11 cellular contexts compared by ENCODE assay signal in genomic region chr2:176582990-176583481, GRCh38.
DNase-seq lines count a peak whose midpoint lies in the region; ATAC-seq, FAIRE-seq and TF ChIP-seq lines count a peak whose summit lies in the region.
"Had no signal": no experiment of that assay in that cellular context is flagged by ENCODE, and none has a peak within 500 bp of the region (broad histone marks: within the 10 kb centered on the region; RNA-seq: fewer than 3 reads in every experiment).

No MANE protein-coding gene starts in this region.

- no peaks in the 10 kb centered on the region for H4K20me1 ChIP-seq in keratinocyte (ENCODE audit: control insufficient read depth, extremely low read depth, insufficient read depth, low read length)

- WGBS in adrenal gland, 4 donors: 19 to 41% (median 25%) methylated on average over 2 of the region's 2 CpGs
- WGBS in spleen, 5 donors: 70 to 84% (median 79%) methylated on average over 2 of the region's 2 CpGs

- peak in 1 of 2 donors; percentile 62 for ATAC-seq in natural killer cell treated with Interleukin-12 subunit alpha and Interleukin-12 subunit beta and Interleukin-15 and Interleukin-18, amount 100 ng/mL, for 72 hours
- ATAC-seq in natural killer cell (no peak), GM19324 (IDR thresholded peaks at IDR 0.05; ENCODE audit: low FRiP score, unreplicated experiment) (no peak)
- ATAC-seq in stimulated activated naive CD8-positive, alpha-beta T cell treated with anti-CD3 and anti-CD28 coated beads, Interleukin-15, Interleukin-2, amounts not matched to agents 100 U/mL and 50 U/mL, for 24 hours: no peak

- peaks cover 3 to 8% of the 10 kb centered on the region in 2 donors for H3K4me1 Mint-ChIP-seq in natural killer cell treated with Interleukin-12 subunit alpha and Interleukin-12 subunit beta and Interleukin-15 and Interleukin-18, amount 100 ng/mL, for 72 hours (ENCODE audit: low read depth in 2 of 2)
- no peaks in the 10 kb centered on the region for H3K4me1 Mint-ChIP-seq in natural killer cell

- no peak overlapping the region for H3K9ac ChIP-seq in keratinocyte (ENCODE audit: control insufficient read depth, extremely low read depth, insufficient read depth, low read length)

- peaks cover 0 to 21% of the 10 kb centered on the region in 2 donors for H3K4me1 ChIP-seq in adrenal gland (replicated peaks in 1 of 2)
- peaks cover 15% of the 10 kb centered on the region for H3K4me1 ChIP-seq in keratinocyte (ENCODE audit: control insufficient read depth, extremely low read depth, insufficient read depth, low read length)
- no peaks in the 10 kb centered on the region for H3K4me1 ChIP-seq in spleen

- H3K79me2 ChIP-seq in keratinocyte (ENCODE audit: control insufficient read depth, insufficient read depth, low read length): no peaks in the 10 kb centered on the region

- intact Hi-C loops in natural killer cell (cut with micrococcal nuclease) (no loop called here), adrenal gland (cut with DNase I) (no loop called here), spleen (cut with DNase I; ENCODE audit: low total_unique reads) (no loop called here)

- TF ChIP-seq CTCF in natural killer cell (IDR thresholded peaks at IDR 0.05) (no peak), adrenal gland (IDR thresholded peaks at IDR 0.05) (no peak), keratinocyte (optimal IDR thresholded peaks at IDR 0.05 in 1 of 3, IDR thresholded peaks at IDR 0.05 in 1 of 3, conservative IDR thresholded peaks at IDR 0.05 in 1 of 3; ENCODE audit: extremely low read depth in 1 of 3, insufficient read depth in 2 of 3, low read length in 3 of 3) (no peak), spleen (IDR thresholded peaks at IDR 0.05 in 8 of 11, conservative IDR thresholded peaks at IDR 0.05 in 3 of 11) (no peak)

- dilution Hi-C loops in keratinocyte (cut with MboI; ENCODE audit: extremely low pct_ligation_motif_present, low sequenced_read_pairs): no loop called here

- H3K9me3 ChIP-seq in adrenal gland (replicated peaks in 1 of 3) (no peaks in the 10 kb centered on the region), keratinocyte (ENCODE audit: control insufficient read depth, low read depth, low read length) (no peaks in the 10 kb centered on the region), spleen (no peaks in the 10 kb centered on the region)
- H3K9me3 ChIP-seq: esophagus squamous epithelium had no signal

- no peak overlapping the region for H3K27ac Mint-ChIP-seq in natural killer cell treated with Interleukin-12 subunit alpha and Interleukin-12 subunit beta and Interleukin-15 and Interleukin-18, amount 100 ng/mL, for 72 hours
- H3K27ac Mint-ChIP-seq in natural killer cell: no peak overlapping the region

- TF ChIP-seq POLR2A in adrenal gland (IDR thresholded peaks at IDR 0.05) (no peak), spleen (IDR thresholded peaks at IDR 0.05) (no peak)

- H3K4me3 ChIP-seq in adrenal gland (no peak overlapping the region), keratinocyte (ENCODE audit: control insufficient read depth in 2 of 3, extremely low read depth in 1 of 3, insufficient read depth in 2 of 3, low read depth in 1 of 3, low read length in 3 of 3) (no peak overlapping the region), spleen (no peak overlapping the region)
- H3K4me3 ChIP-seq: esophagus squamous epithelium had no signal

- H3K9me3 Mint-ChIP-seq in natural killer cell treated with Interleukin-12 subunit alpha and Interleukin-12 subunit beta and Interleukin-15 and Interleukin-18, amount 100 ng/mL, for 72 hours: no peaks in the 10 kb centered on the region
- H3K9me3 Mint-ChIP-seq in natural killer cell: no peaks in the 10 kb centered on the region

- no peaks in the 10 kb centered on the region for H3K9me1 ChIP-seq in keratinocyte (ENCODE audit: control insufficient read depth, extremely low read depth, insufficient read depth, low read length)

- FAIRE-seq in keratinocyte (lab: Jason Lieb, UNC): peak; percentile 68

- peaks cover 32 to 55% of the 10 kb centered on the region in 2 donors for H3K27me3 Mint-ChIP-seq in natural killer cell treated with Interleukin-12 subunit alpha and Interleukin-12 subunit beta and Interleukin-15 and Interleukin-18, amount 100 ng/mL, for 72 hours
- peaks cover 16 to 58% of the 10 kb centered on the region in 2 donors for H3K27me3 Mint-ChIP-seq in natural killer cell (ENCODE audit: low read depth in 2 of 2)

- peak overlapping the region; percentile 66 for H3K4me2 ChIP-seq in keratinocyte (ENCODE audit: control insufficient read depth, extremely low read depth, insufficient read depth, low read depth, low read length)

- H3K27ac ChIP-seq in adrenal gland (no peak overlapping the region), keratinocyte (ENCODE audit: control insufficient read depth, insufficient read depth, low read length) (peak overlapping the region; percentile 35), spleen (no peak overlapping the region)
- H3K27ac ChIP-seq: esophagus squamous epithelium had no signal

- H3K36me3 Mint-ChIP-seq in natural killer cell treated with Interleukin-12 subunit alpha and Interleukin-12 subunit beta and Interleukin-15 and Interleukin-18, amount 100 ng/mL, for 72 hours: no peaks in the 10 kb centered on the region
- no peaks in the 10 kb centered on the region for H3K36me3 Mint-ChIP-seq in natural killer cell

- H2AFZ ChIP-seq in keratinocyte (ENCODE audit: control insufficient read depth, low read length): no peak overlapping the region

- H3K27me3 ChIP-seq in adrenal gland (no peaks in the 10 kb centered on the region), keratinocyte (ENCODE audit: control insufficient read depth, extremely low read depth, insufficient read depth, low read length) (no peaks in the 10 kb centered on the region), spleen (replicated peaks in 1 of 7) (peaks cover 0 to 33% (median 0%) of the 10 kb centered on the region in 7 donors)

- peak overlapping the region; percentile 18 for H3K4me3 Mint-ChIP-seq in natural killer cell treated with Interleukin-12 subunit alpha and Interleukin-12 subunit beta and Interleukin-15 and Interleukin-18, amount 100 ng/mL, for 72 hours
- no peak overlapping the region for H3K4me3 Mint-ChIP-seq in natural killer cell

- no peak for DNase-seq in natural killer cell treated with Interleukin-12 subunit alpha and Interleukin-12 subunit beta and Interleukin-15 and Interleukin-18, amount 100 ng/mL, for 72 hours (ENCODE audit: low spot score)
- no peak for DNase-seq in natural killer cell
- peak; percentile 36 to 76 (median 52) for DNase-seq in adrenal gland
- peak; percentile 63 for DNase-seq in keratinocyte (ENCODE audit: low read depth, low spot score)
- no peak for DNase-seq in stimulated activated naive CD8-positive, alpha-beta T cell treated with anti-CD3 and anti-CD28 coated beads, Interleukin-15, Interleukin-2, amounts not matched to agents 100 U/mL and 50 U/mL, for 24 hours
- no peak for DNase-seq in spleen
- DNase-seq in SHP77 treated with DMSO at 0.1 percent for 48 hours (lab: John Stamatoyannopoulos, UW): no peak
- DNase-seq: DND-41; esophagus squamous epithelium; stimulated activated CD4-positive, alpha-beta T cell treated with anti-CD3 and anti-CD28 coated beads, Interleukin-4, amount 100 ng/mL, for 4 hours had no signal

- H3K36me3 ChIP-seq in adrenal gland (replicated peaks in 1 of 2): no peaks in the 10 kb centered on the region
- H3K36me3 ChIP-seq in keratinocyte (ENCODE audit: control insufficient read depth in 2 of 2, extremely low read depth in 1 of 2, insufficient read depth in 2 of 2, low read length in 2 of 2): no peaks in the 10 kb centered on the region
- H3K36me3 ChIP-seq in spleen: no peaks in the 10 kb centered on the region
- H3K36me3 ChIP-seq: esophagus squamous epithelium had no signal

Comparison
In these comparisons a context has a peak if more than half of its experiments do, and no peak if none do; other contexts are left out.
1. DNase-seq: peak in adrenal gland (7 of 7) and keratinocyte (single experiment); none in natural killer cell treated with Interleukin-12 subunit alpha and Interleukin-12 subunit beta and Interleukin-15 and Interleukin-18, amount 100 ng/mL, for 72 hours (single experiment), natural killer cell (single experiment), stimulated activated naive CD8-positive, alpha-beta T cell treated with anti-CD3 and anti-CD28 coated beads, Interleukin-15, Interleukin-2, amounts not matched to agents 100 U/mL and 50 U/mL, for 24 hours (single experiment), spleen (single experiment) and SHP77 treated with DMSO at 0.1 percent for 48 hours (single experiment).